Comparison of ENCODE assay signal across 8 cellular contexts in genomic region chr9:18442629-18443491, GRCh38. TPM values are rescaled to one million over a fixed set of nuclear protein-coding genes. Genes with fewer than 3 reads are reported as not detected.
DNase-seq lines count a peak whose midpoint lies in the region; ATAC-seq, FAIRE-seq and TF ChIP-seq lines count a peak whose summit lies in the region.

No MANE protein-coding gene starts in this region.

- H2BK12ac ChIP-seq in H1 (ENCODE audit: low read depth, low read length), result no peak overlapping the region

- no peak overlapping the region for H2BK20ac ChIP-seq in H1 (ENCODE audit: low read length)

- peaks cover 6% of the 10 kb centered on the region for H3K27me3 Mint-ChIP-seq in memory B cell

- CTCF ChIA-PET in H1 (lab: Charles Lee; ENCODE audit: partially characterized antibody), result interaction anchor here (0.6 to 4.4 kb wide), 44 partner anchors 9 to 620 kb away, joined by 3 to 39 read pairs (median 4); partner anchors contain the start of gene ADAMTSL1

- peak overlapping the region; percentile 55; the same call in 1 of the 2 replicates for H2AFZ ChIP-seq in H1 (ENCODE audit: low read length)

- H3K27me3 ChIP-seq in H1 (replicated peaks in 1 of 4; ENCODE audit: control insufficient read depth in 3 of 4, extremely low read depth in 1 of 4, insufficient read depth in 3 of 4, low read length in 3 of 4), result peaks cover 0 to 2% (median 0%) of the 10 kb centered on the region in 4 experiments; a peak in 1 of 7 replicates

- TF ChIP-seq CTCF in C4-2B (conservative IDR thresholded peaks at IDR 0.05) (peak; percentile 97), H1 (IDR thresholded peaks at IDR 0.05; ENCODE audit: control extremely low read depth in 1 of 3, insufficient read depth in 1 of 3, low read depth in 1 of 3, low read length in 3 of 3) (peak; percentile 89 to 97 (median 90))

- H3K23me2 ChIP-seq in H1 (ENCODE audit: low read depth, low read length), result no peaks in the 10 kb centered on the region

- TF ChIP-seq RAD21 in H1 (IDR thresholded peaks at IDR 0.05 in 1 of 2, conservative IDR thresholded peaks at IDR 0.05 in 1 of 2; ENCODE audit: low read depth in 2 of 2, low read length in 2 of 2), result peak; percentile 77

- H3K4me3 ChIP-seq in H1 (ENCODE audit: extremely low read depth in 1 of 4, insufficient read depth in 2 of 4, low read depth in 3 of 4, low read length in 4 of 4), result no peak overlapping the region

- no peak overlapping the region for H3K27ac Mint-ChIP-seq in memory B cell

- WGBS in H1 (ENCODE audit: extremely low coverage in 1 of 2, insufficient coverage in 1 of 2, insufficient read length in 1 of 2, insufficient replicate concordance in 2 of 2, low coverage in 1 of 2, low lambda C conversion rate in 2 of 2, missing lambda C conversion rate in 1 of 2), 2 experiments, result 15% methylated on average over 6 of the region's 6 CpGs; no CpG with 5 or more reads in 1 of the 2 experiments

- H3K4me2 ChIP-seq in H1 (ENCODE audit: insufficient read depth in 1 of 2, low read depth in 2 of 2, low read length in 2 of 2), result no peak overlapping the region

- H3K18ac ChIP-seq in H1 (ENCODE audit: extremely low read depth, low read length), result no peak overlapping the region

- no peak overlapping the region for H2BK15ac ChIP-seq in H1 (ENCODE audit: low read length)

- H3K4me1 ChIP-seq in H1 (replicated peaks in 1 of 4; ENCODE audit: control insufficient read depth in 3 of 4, insufficient read depth in 4 of 4, low read length in 3 of 4), result peaks cover 0 to 7% (median 3%) of the 10 kb centered on the region in 4 experiments; a peak in 5 of 7 replicates

- H4K5ac ChIP-seq in H1 (ENCODE audit: insufficient read length, low read depth, low read length), result no peak overlapping the region

- no peaks in the 10 kb centered on the region for H3K36me3 ChIP-seq in H1 (ENCODE audit: control insufficient read depth in 2 of 4, insufficient read depth in 4 of 4, low read length in 3 of 4)

- ATAC-seq in GM19035 (IDR thresholded peaks at IDR 0.05; ENCODE audit: unreplicated experiment) (peak; percentile 97), HG03108 (IDR thresholded peaks at IDR 0.05; ENCODE audit: unreplicated experiment) (peak; percentile 83), memory B cell (ENCODE audit: low read depth) (peak; percentile 50)

- H4K91ac ChIP-seq in H1 (replicated peaks; ENCODE audit: insufficient read length, low read length), result no peak overlapping the region

- no peak overlapping the region for H4K8ac ChIP-seq in H1 (ENCODE audit: extremely low read depth, insufficient read depth, low read length)

- no peak overlapping the region for H3K9ac ChIP-seq in H1 (replicated peaks in 1 of 4; ENCODE audit: extremely low read depth in 1 of 4, low read depth in 3 of 4, low read length in 3 of 4)

- TF ChIP-seq EP300 in H1 (IDR thresholded peaks at IDR 0.05; ENCODE audit: borderline replicate concordance in 1 of 2, low read depth in 2 of 2, low read length in 2 of 2), result no peak

- no peaks in the 10 kb centered on the region for H4K20me1 ChIP-seq in H1 (replicated peaks in 1 of 2; ENCODE audit: control insufficient read depth in 1 of 2, insufficient read depth in 2 of 2, low read length in 2 of 2)

- H3K36me3 Mint-ChIP-seq in memory B cell, result no peaks in the 10 kb centered on the region

- no peaks in the 10 kb centered on the region for H3K9me3 ChIP-seq in H1 (ENCODE audit: insufficient read depth in 2 of 2, low read depth in 1 of 2, low read length in 1 of 2)

- no peak overlapping the region for H2BK5ac ChIP-seq in H1 (ENCODE audit: low read depth, low read length)

- no peaks in the 10 kb centered on the region for H3K79me2 ChIP-seq in H1 (ENCODE audit: control insufficient read depth in 1 of 2, insufficient read depth in 2 of 2, low read length in 2 of 2)

- H3K23ac ChIP-seq in H1 (ENCODE audit: insufficient read length), result no peak overlapping the region

- H3K27ac ChIP-seq in C4-2B, result no peak overlapping the region
- H3K27ac ChIP-seq in H1 (ENCODE audit: low read depth, low read length), result no peak overlapping the region

- DNase-seq in NCI-H2227 treated with DMSO at 0.1 percent for 48 hours (lab: John Stamatoyannopoulos, UW) (peak; percentile 60), H1 (ENCODE audit: low read depth in 1 of 2, low spot score in 2 of 2) (peak; percentile 47 to 70), memory B cell (ENCODE audit: low spot score in 2 of 2) (no peak)
- peak; percentile 2 to 3 for DNase-seq in activated CD4-positive, alpha-beta T cell treated with anti-CD3 and anti-CD28 coated beads for 4 hours
- peak; percentile 7 for DNase-seq in stimulated activated CD8-positive, alpha-beta memory T cell treated with anti-CD3 and anti-CD28 coated beads, Interleukin-7, amount 100 ng/mL, for 24 hours (ENCODE audit: low read depth)

- POLR2A ChIA-PET in H1 (lab: Charles Lee; ENCODE audit: partially characterized antibody), result interaction anchor here (1.1 kb wide), 1 partner anchor 188 kb away, joined by 3 read pairs; no protein-coding TSS in a partner anchor

- H3K4me1 Mint-ChIP-seq in memory B cell, result no peaks in the 10 kb centered on the region

- peak; percentile 92 for FAIRE-seq in H1 (lab: Jason Lieb, UNC)

- H3K56ac ChIP-seq in H1 (replicated peaks; ENCODE audit: insufficient read length, low read depth, low read length), result no peak overlapping the region

- H3K9me3 Mint-ChIP-seq in memory B cell, result no peaks in the 10 kb centered on the region

- no peaks in the 10 kb centered on the region for H3K79me1 ChIP-seq in H1 (ENCODE audit: low read depth, low read length)

- H3K14ac ChIP-seq in H1 (ENCODE audit: insufficient read length), result no peak overlapping the region

- H2AK5ac ChIP-seq in H1 (ENCODE audit: low read depth, low read length), result no peak overlapping the region

- no peak for TF ChIP-seq POLR2A in H1 (IDR thresholded peaks at IDR 0.05; ENCODE audit: control extremely low read depth in 1 of 2, low read depth in 2 of 2, low read length in 2 of 2)

- H2BK120ac ChIP-seq in H1 (replicated peaks; ENCODE audit: low read depth, low read length), result no peak overlapping the region

- H3K4ac ChIP-seq in H1 (replicated peaks; ENCODE audit: insufficient read length, low read depth, low read length), result no peak overlapping the region

- no peak overlapping the region for H3K4me3 Mint-ChIP-seq in memory B cell

TF ChIP-seq in H1, 55 proteins besides CTCF, POLR2A, EP300 and RAD21:
- TF ChIP-seq GTF2F1 (IDR thresholded peaks at IDR 0.05; ENCODE audit: borderline replicate concordance, low read depth, low read length) (no peak), CBX8 (IDR thresholded peaks at IDR 0.05; ENCODE audit: borderline replicate concordance, low read depth, low read length) (no peak), SIN3A (conservative IDR thresholded peaks at IDR 0.05 in 1 of 2, IDR thresholded peaks at IDR 0.05 in 1 of 2; ENCODE audit: low read depth in 1 of 2, low read length in 2 of 2) (peak in 1 of 2 experiments; percentile 75; a peak in 2 of 4 replicates), JUND (IDR thresholded peaks at IDR 0.05; ENCODE audit: low read length) (peak; percentile 34; the same call in 1 of the 2 replicates), NRF1 (IDR thresholded peaks at IDR 0.05; ENCODE audit: low read depth, low read length) (no peak), CREB1 (IDR thresholded peaks at IDR 0.05) (0 out of 2 replicates have a peak, but pooled peaks have one; percentile 14), USF2 (IDR thresholded peaks at IDR 0.05; ENCODE audit: low read length) (no peak), FOSL1 (IDR thresholded peaks at IDR 0.05; ENCODE audit: insufficient read depth, low read depth, low read length) (no peak), YY1 (IDR thresholded peaks at IDR 0.05; ENCODE audit: low read depth, low read length) (0 out of 2 replicates have a peak, but pooled peaks have one; percentile 5)

RNA-seq across cellular contexts. Expression of gene ADAMTSL1, which starts 31.1 kb away (rescaled TPM):
- total RNA-seq in H1 (2021; fragmentation: NEBNext Ultra II Directional; extraction: Animal tissue kit (Norgen Biotek cat#: 25700)), result 0.84 and 0.90 TPM in 2 replicates
- 1.1 TPM in 2 replicates for polyA plus RNA-seq in H1 (2011; rRNA removed)
- polyA plus RNA-seq in H1 (2011; cell fraction: cytosol; rRNA removed), result 1.2 TPM
- 1.9 TPM for polyA plus RNA-seq in H1 (2011; cell fraction: nucleus; rRNA removed)
- 0.79 to 2.1 TPM (median 1.2 TPM) in 4 replicates for polyA plus RNA-seq in H1 (2012, experiment 1 of 2)
- 0.72 TPM for polyA plus RNA-seq in H1 (2012, experiment 2 of 2)
- 1.8 TPM for polyA plus RNA-seq in H1 (2013, experiment 1 of 2)
- 1.8 TPM for polyA plus RNA-seq in H1 (2013, experiment 2 of 2)
- polyA minus RNA-seq in H1 (2011; rRNA and poly(A)+ RNA removed), result 4.4 and 7.4 TPM in 2 replicates
- 0.73 TPM for polyA minus RNA-seq in H1 (2011; cell fraction: cytosol; rRNA and poly(A)+ RNA removed)
- 8.4 TPM for polyA minus RNA-seq in H1 (2011; cell fraction: nucleus; rRNA and poly(A)+ RNA removed)

Comparison
In these comparisons a context has a peak if more than half of its experiments do, and no peak if none do; other contexts are left out.
1. DNase-seq: peak in NCI-H2227 treated with DMSO at 0.1 percent for 48 hours (single experiment), activated CD4-positive, alpha-beta T cell treated with anti-CD3 and anti-CD28 coated beads for 4 hours (2 of 2), H1 (2 of 2) and stimulated activated CD8-positive, alpha-beta memory T cell treated with anti-CD3 and anti-CD28 coated beads, Interleukin-7, amount 100 ng/mL, for 24 hours (single experiment); none in memory B cell (0 of 2).
2. Peak in every context shown above with its lines, with median percentiles within 50 percentile points of each other: ATAC-seq.